Comparison of ENCODE assay signal across 5 cellular contexts in the genomic region with DNA sequence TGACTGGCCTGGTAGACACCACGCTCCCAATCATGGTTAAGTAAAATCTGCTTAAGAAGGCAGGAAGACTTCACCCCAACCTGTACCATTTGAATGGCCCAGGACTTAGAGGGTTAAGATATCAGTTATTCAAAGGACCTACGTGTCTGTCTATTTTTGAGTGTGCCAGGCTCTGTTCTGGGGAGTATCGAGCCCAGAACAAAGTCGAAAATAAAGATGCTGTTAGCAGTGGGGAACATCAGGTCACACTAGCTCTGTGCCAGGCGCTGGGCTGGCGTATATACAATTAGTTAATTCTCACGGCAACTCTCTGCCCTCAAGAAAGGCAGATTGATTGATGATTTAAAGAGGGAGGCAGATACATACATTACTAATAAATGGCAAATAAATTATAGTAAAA.
"Had no signal": no experiment of that assay in that cellular context is flagged by ENCODE, and none has a peak within 500 bp of the region (broad histone marks: within the 10 kb centered on the region; RNA-seq: fewer than 3 reads in every experiment).

No MANE protein-coding gene starts in this region.

- H3K27ac ChIP-seq: GM23248 had no signal

- DNase-seq: GM23248, H9, HCEC 1CT, IMR-90 had no signal

- H3K4me3 ChIP-seq: GM23248, K562 had no signal

- ATAC-seq: K562 had no signal
